Comparison of ENCODE assay signal across 1 cellular context in the genomic region with DNA sequence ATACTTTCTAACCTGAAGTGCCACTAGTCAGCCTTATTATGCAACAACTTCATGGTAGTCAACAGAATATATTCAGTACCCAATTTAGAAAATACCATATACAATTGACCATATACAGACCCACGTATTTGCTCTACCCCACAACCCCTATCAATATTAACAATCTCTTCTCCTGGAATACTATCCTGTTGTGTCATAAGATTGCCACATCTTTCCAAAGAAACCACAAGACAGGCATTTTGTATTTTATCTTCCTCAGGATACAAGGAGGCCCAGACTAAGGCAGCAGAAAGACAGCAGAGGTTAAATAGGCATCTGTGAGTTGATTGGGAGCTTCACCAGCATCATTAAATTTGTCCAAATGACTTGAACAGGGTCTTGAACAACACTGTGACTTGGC.
TF ChIP-seq lines count a peak whose summit lies in the region.

No MANE protein-coding gene starts in this region.

TF ChIP-seq in SK-N-SH, 30 proteins besides CTCF, POLR2A, EP300 and RAD21 (continued from another document):
- TF ChIP-seq, protein P1, sequence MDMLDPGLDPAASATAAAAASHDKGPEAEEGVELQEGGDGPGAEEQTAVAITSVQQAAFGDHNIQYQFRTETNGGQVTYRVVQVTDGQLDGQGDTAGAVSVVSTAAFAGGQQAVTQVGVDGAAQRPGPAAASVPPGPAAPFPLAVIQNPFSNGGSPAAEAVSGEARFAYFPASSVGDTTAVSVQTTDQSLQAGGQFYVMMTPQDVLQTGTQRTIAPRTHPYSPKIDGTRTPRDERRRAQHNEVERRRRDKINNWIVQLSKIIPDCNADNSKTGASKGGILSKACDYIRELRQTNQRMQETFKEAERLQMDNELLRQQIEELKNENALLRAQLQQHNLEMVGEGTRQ (IDR thresholded peaks at IDR 0.05; ENCODE audit: borderline replicate concordance, low read depth, low read length), result no peak
- TF ChIP-seq JUND (IDR thresholded peaks at IDR 0.05) (no peak), CHD2 (IDR thresholded peaks at IDR 0.05; ENCODE audit: low read length, partially characterized antibody) (no peak), TCF12 (IDR thresholded peaks at IDR 0.05) (no peak), SMC3 (IDR thresholded peaks at IDR 0.05; ENCODE audit: low read depth, low read length) (no peak), GABPA (IDR thresholded peaks at IDR 0.05; ENCODE audit: low read depth) (no peak), EZH2phosphoT487 (IDR thresholded peaks at IDR 0.05; ENCODE audit: borderline replicate concordance, low read depth) (no peak), POLR2AphosphoS5 (IDR thresholded peaks at IDR 0.05; ENCODE audit: low read depth, low read length) (no peak), FOXJ3 (CRISPR knock-in tag; IDR thresholded peaks at IDR 0.05) (no peak), RCOR1 (IDR thresholded peaks at IDR 0.05; ENCODE audit: low read length) (no peak), TEAD4 (IDR thresholded peaks at IDR 0.05; ENCODE audit: borderline replicate concordance, insufficient read depth) (no peak)
- TF ChIP-seq, protein P2, sequence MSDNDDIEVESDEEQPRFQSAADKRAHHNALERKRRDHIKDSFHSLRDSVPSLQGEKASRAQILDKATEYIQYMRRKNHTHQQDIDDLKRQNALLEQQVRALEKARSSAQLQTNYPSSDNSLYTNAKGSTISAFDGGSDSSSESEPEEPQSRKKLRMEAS (IDR thresholded peaks at IDR 0.05; ENCODE audit: low read depth), result no peak
- TF ChIP-seq, protein P3, sequence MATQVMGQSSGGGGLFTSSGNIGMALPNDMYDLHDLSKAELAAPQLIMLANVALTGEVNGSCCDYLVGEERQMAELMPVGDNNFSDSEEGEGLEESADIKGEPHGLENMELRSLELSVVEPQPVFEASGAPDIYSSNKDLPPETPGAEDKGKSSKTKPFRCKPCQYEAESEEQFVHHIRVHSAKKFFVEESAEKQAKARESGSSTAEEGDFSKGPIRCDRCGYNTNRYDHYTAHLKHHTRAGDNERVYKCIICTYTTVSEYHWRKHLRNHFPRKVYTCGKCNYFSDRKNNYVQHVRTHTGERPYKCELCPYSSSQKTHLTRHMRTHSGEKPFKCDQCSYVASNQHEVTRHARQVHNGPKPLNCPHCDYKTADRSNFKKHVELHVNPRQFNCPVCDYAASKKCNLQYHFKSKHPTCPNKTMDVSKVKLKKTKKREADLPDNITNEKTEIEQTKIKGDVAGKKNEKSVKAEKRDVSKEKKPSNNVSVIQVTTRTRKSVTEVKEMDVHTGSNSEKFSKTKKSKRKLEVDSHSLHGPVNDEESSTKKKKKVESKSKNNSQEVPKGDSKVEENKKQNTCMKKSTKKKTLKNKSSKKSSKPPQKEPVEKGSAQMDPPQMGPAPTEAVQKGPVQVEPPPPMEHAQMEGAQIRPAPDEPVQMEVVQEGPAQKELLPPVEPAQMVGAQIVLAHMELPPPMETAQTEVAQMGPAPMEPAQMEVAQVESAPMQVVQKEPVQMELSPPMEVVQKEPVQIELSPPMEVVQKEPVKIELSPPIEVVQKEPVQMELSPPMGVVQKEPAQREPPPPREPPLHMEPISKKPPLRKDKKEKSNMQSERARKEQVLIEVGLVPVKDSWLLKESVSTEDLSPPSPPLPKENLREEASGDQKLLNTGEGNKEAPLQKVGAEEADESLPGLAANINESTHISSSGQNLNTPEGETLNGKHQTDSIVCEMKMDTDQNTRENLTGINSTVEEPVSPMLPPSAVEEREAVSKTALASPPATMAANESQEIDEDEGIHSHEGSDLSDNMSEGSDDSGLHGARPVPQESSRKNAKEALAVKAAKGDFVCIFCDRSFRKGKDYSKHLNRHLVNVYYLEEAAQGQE (IDR thresholded peaks at IDR 0.05; ENCODE audit: low read depth, low read length), result no peak
